In the genomic region with DNA sequence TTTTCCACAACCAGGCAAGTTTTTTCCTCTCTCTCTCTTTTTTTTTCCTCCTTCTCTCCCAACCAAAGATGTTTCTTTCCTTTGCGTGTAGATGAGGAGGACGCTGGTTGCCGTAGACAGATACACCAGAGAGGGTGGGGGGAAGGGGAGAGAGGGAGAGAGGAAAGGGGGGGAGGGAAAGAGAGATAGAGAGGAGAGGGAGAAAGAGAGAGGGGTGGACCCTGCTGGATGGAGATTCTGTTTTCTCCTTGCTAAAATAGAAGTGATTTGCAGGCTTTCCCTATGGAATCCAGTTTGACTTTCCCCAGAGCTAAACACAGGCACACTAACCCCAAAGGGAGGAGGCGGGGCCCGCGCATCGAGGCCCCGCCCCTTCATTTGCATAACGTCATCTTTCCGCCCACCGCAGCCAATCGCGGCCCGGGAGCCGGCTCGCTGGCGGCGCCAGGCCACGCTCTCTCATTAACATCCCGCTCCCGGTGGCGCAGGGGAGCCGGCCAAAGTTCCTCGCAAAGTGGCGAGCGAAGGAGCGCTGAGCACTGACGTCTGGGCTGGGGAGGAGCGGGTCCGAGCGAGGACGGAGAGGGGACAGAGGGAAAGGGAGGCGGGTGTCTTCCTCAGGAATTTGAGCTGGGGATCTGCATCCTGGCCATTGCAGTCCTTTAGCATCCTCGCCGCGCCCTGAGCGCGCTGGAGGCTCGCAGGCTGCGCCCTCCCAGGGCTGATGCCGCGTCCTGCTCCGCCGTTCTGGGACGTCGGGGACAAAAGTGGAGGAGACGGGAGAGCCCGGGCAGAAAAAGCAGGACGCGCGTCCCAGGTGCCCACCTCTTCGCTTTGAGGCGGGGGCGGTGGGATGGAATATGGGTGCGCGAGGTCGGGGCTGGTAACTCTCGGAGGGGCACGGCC, we compare ENCODE assay signal across 8 cellular contexts. TPM values are rescaled to one million over a fixed set of nuclear protein-coding genes. Genes with fewer than 3 reads are reported as not detected.
DNase-seq lines count a peak whose midpoint lies in the region; ATAC-seq and TF ChIP-seq lines count a peak whose summit lies in the region.

No MANE protein-coding gene starts in this region.

- peaks cover 40% of the 10 kb centered on the region for H3K4me1 Mint-ChIP-seq in endothelial cell (ENCODE audit: unreplicated experiment)

- H3K9me3 Mint-ChIP-seq in endothelial cell (ENCODE audit: unreplicated experiment) = no peaks in the 10 kb centered on the region

- H3K4me3 Mint-ChIP-seq in endothelial cell (ENCODE audit: unreplicated experiment) = peak overlapping the region; percentile 89

- ATAC-seq in GM19035 (IDR thresholded peaks at IDR 0.05; ENCODE audit: unreplicated experiment) (peak; percentile 49), HG03196 (IDR thresholded peaks at IDR 0.05; ENCODE audit: unreplicated experiment) (peak; percentile 58)

- no peaks in the 10 kb centered on the region for H3K36me3 Mint-ChIP-seq in endothelial cell (ENCODE audit: low read depth, unreplicated experiment)

- peak overlapping the region; percentile 80 for H3K27ac Mint-ChIP-seq in endothelial cell (ENCODE audit: unreplicated experiment)

- no peak for TF ChIP-seq CTCF in endothelial cell (IDR thresholded peaks at IDR 0.05; ENCODE audit: unreplicated experiment)

- peak; percentile 95 for DNase-seq in AG08396 (ENCODE audit: low spot score)
- DNase-seq in NCI-H524 treated with DMSO at 0.1 percent for 48 hours (lab: John Stamatoyannopoulos, UW) = peak; percentile 93
- peak; percentile 38 for DNase-seq in activated CD8-positive, alpha-beta memory T cell treated with anti-CD3 and anti-CD28 coated beads, Interleukin-2, amount 50 U/mL, for 1 hour (ENCODE audit: extremely low read depth)
- peak; percentile 93 for DNase-seq in endothelial cell (ENCODE audit: low spot score)
- DNase-seq in midbrain (lab: John Stamatoyannopoulos, UW) = peak; percentile 91
- peak; percentile 71 to 72 for DNase-seq in stimulated activated CD8-positive, alpha-beta memory T cell treated with anti-CD3 and anti-CD28 coated beads, Interleukin-15, amount 100 ng/mL, for 48 hours (ENCODE audit: low read depth in 2 of 2)

- H3K27me3 Mint-ChIP-seq in endothelial cell (ENCODE audit: unreplicated experiment) = peaks cover 32% of the 10 kb centered on the region

RNA-seq across cellular contexts. Expression of gene EBF1, which starts 0.6 kb away (rescaled TPM):
- total RNA-seq in endothelial cell (ENCODE audit: unreplicated experiment) = 8.4 TPM

Comparison
In these comparisons a context has a peak if more than half of its experiments do, and no peak if none do; other contexts are left out.
1. Peak in every context shown above with its lines: DNase-seq and ATAC-seq.
2. DNase-seq: peak in every context shown above with its lines; median percentile 95 in AG08396; 93 in NCI-H524 treated with DMSO at 0.1 percent for 48 hours; 93 in endothelial cell; 91 in midbrain; 72 in stimulated activated CD8-positive, alpha-beta memory T cell treated with anti-CD3 and anti-CD28 coated beads, Interleukin-15, amount 100 ng/mL, for 48 hours; 38 in activated CD8-positive, alpha-beta memory T cell treated with anti-CD3 and anti-CD28 coated beads, Interleukin-2, amount 50 U/mL, for 1 hour.